In genomic region chr5:73558950-73559349, GRCh38 we compare ENCODE assay signal across 27 cellular contexts. TPM values are rescaled to one million over a fixed set of nuclear protein-coding genes. Genes with fewer than 3 reads are reported as not detected.
DNase-seq lines count a peak whose midpoint lies in the region; ATAC-seq and TF ChIP-seq lines count a peak whose summit lies in the region.
"Had no signal": no experiment of that assay in that cellular context is flagged by ENCODE, and none has a peak within 500 bp of the region (broad histone marks: within the 10 kb centered on the region; RNA-seq: fewer than 3 reads in every experiment).

No MANE protein-coding gene starts in this region.

- H4K20me1 ChIP-seq in PC-3 (ENCODE audit: low read length) = no peaks in the 10 kb centered on the region

- no peak overlapping the region for H3K4me3 ChIP-seq in HEK293 (ENCODE audit: low read depth, low read length)
- no peak overlapping the region for H3K4me3 ChIP-seq in PC-3 (ENCODE audit: low read length)
- H3K4me3 ChIP-seq in endodermal cell (ENCODE audit: low read length) = no peak overlapping the region
- H3K4me3 ChIP-seq: esophagus squamous epithelium, gastroesophageal sphincter, thyroid gland had no signal

- H3K9me3 Mint-ChIP-seq in endodermal cell = no peaks in the 10 kb centered on the region
- no peaks in the 10 kb centered on the region for H3K9me3 Mint-ChIP-seq in activated naive CD8-positive, alpha-beta T cell treated with anti-CD3 and anti-CD28 coated beads, Interleukin-2, amount 50 U/mL, for 24 hours
- H3K9me3 Mint-ChIP-seq: effector memory CD8-positive, alpha-beta T cell; naive thymus-derived CD4-positive, alpha-beta T cell; stimulated activated naive CD8-positive, alpha-beta T cell treated with anti-CD3 and anti-CD28 coated beads, Interleukin-15, amount 100 ng/mL, for 72 hours had no signal

- no peaks in the 10 kb centered on the region for H3K27me3 Mint-ChIP-seq in endodermal cell (ENCODE audit: insufficient read depth)
- H3K27me3 Mint-ChIP-seq in activated naive CD8-positive, alpha-beta T cell treated with anti-CD3 and anti-CD28 coated beads, Interleukin-2, amount 50 U/mL, for 24 hours = no peaks in the 10 kb centered on the region
- H3K27me3 Mint-ChIP-seq: activated CD4-positive, alpha-beta T cell treated with anti-CD3 and anti-CD28 coated beads for 36 hours; effector memory CD8-positive, alpha-beta T cell; naive thymus-derived CD4-positive, alpha-beta T cell; stimulated activated naive CD8-positive, alpha-beta T cell treated with anti-CD3 and anti-CD28 coated beads, Interleukin-15, amount 100 ng/mL, for 72 hours had no signal

- DNase-seq in DMS 273 (lab: John Stamatoyannopoulos, UW; ENCODE audit: unreplicated experiment) = peak; percentile 35
- DNase-seq in DMS 273 treated with DMSO at 0.1 percent for 48 hours (lab: John Stamatoyannopoulos, UW) = no peak
- peak; percentile 36 for DNase-seq in PC-3
- no peak for DNase-seq in endodermal cell
- DNase-seq in activated naive CD8-positive, alpha-beta T cell treated with anti-CD3 and anti-CD28 coated beads, Interleukin-2, amount 50 U/mL, for 24 hours = no peak
- no peak for DNase-seq in NCI-H1436 treated with DMSO at 0.1 percent for 48 hours (lab: John Stamatoyannopoulos, UW)
- no peak for DNase-seq in HUDEP-2 (lab: John Stamatoyannopoulos, UW; ENCODE audit: unreplicated experiment in 76 of 76)
- DNase-seq: activated CD4-positive, alpha-beta T cell treated with anti-CD3 and anti-CD28 coated beads for 36 hours; activated CD8-positive, alpha-beta memory T cell treated with anti-CD3 and anti-CD28 coated beads for 24 hours; activated gamma-delta T cell treated with Interleukin-2 at 50 U/mL for 16 hours; activated T-cell treated with anti-CD3 and anti-CD28 coated beads, Interleukin-2, amount 50 U/mL, for 1 hour; brain microvascular endothelial cell; effector memory CD8-positive, alpha-beta T cell; esophagus squamous epithelium; left ventricle myocardium superior; naive thymus-derived CD4-positive, alpha-beta T cell; NCI-H1105 treated with DMSO at 0.1 percent for 48 hours; NCI-H510A treated with DMSO at 0.1 percent for 48 hours; NK-92 treated with Interleukin-12 subunit alpha and Interleukin-12 subunit beta, amount 100 ng/mL, for 24 hours; occipital lobe; SK-N-SH; stimulated activated naive CD8-positive, alpha-beta T cell treated with anti-CD3 and anti-CD28 coated beads, Interleukin-15, amount 100 ng/mL, for 72 hours; T-helper 2 cell; thyroid gland had no signal

- H2AFZ ChIP-seq in PC-3 (ENCODE audit: low read length) = no peak overlapping the region

- POLR2A ChIA-PET in HEK293 (lab: Yijun Ruan, JAX) (no interaction called here), PC-3 (lab: Charles Lee; ENCODE audit: unreplicated experiment) (no interaction called here)

- no peak overlapping the region for H3K27ac Mint-ChIP-seq in endodermal cell
- H3K27ac Mint-ChIP-seq in activated naive CD8-positive, alpha-beta T cell treated with anti-CD3 and anti-CD28 coated beads, Interleukin-2, amount 50 U/mL, for 24 hours = no peak overlapping the region
- H3K27ac Mint-ChIP-seq: activated CD4-positive, alpha-beta T cell treated with anti-CD3 and anti-CD28 coated beads for 36 hours; effector memory CD8-positive, alpha-beta T cell; naive thymus-derived CD4-positive, alpha-beta T cell; stimulated activated naive CD8-positive, alpha-beta T cell treated with anti-CD3 and anti-CD28 coated beads, Interleukin-15, amount 100 ng/mL, for 72 hours had no signal

- no peak overlapping the region for H3K4me3 Mint-ChIP-seq in endodermal cell
- H3K4me3 Mint-ChIP-seq in activated naive CD8-positive, alpha-beta T cell treated with anti-CD3 and anti-CD28 coated beads, Interleukin-2, amount 50 U/mL, for 24 hours = no peak overlapping the region
- H3K4me3 Mint-ChIP-seq: activated CD4-positive, alpha-beta T cell treated with anti-CD3 and anti-CD28 coated beads for 36 hours; effector memory CD8-positive, alpha-beta T cell; naive thymus-derived CD4-positive, alpha-beta T cell; stimulated activated naive CD8-positive, alpha-beta T cell treated with anti-CD3 and anti-CD28 coated beads, Interleukin-15, amount 100 ng/mL, for 72 hours had no signal

- H3K9me3 ChIP-seq in HEK293 (ENCODE audit: control insufficient read depth, insufficient read depth, low read depth, low read length) (no peaks in the 10 kb centered on the region), PC-3 (ENCODE audit: low read length) (no peaks in the 10 kb centered on the region), endodermal cell (ENCODE audit: control insufficient read depth, low read length) (no peaks in the 10 kb centered on the region)
- H3K9me3 ChIP-seq: esophagus squamous epithelium, gastroesophageal sphincter, SK-N-SH, thyroid gland had no signal

- H3K36me3 Mint-ChIP-seq in endodermal cell (ENCODE audit: low read depth) = peaks cover 19% of the 10 kb centered on the region
- peaks cover 17% of the 10 kb centered on the region for H3K36me3 Mint-ChIP-seq in activated naive CD8-positive, alpha-beta T cell treated with anti-CD3 and anti-CD28 coated beads, Interleukin-2, amount 50 U/mL, for 24 hours (ENCODE audit: low read depth)

- no peak overlapping the region for H3K27ac ChIP-seq in HEK293 (ENCODE audit: extremely low read depth, low read depth, low read length)
- H3K27ac ChIP-seq in PC-3 (ENCODE audit: low read length) = no peak overlapping the region
- H3K27ac ChIP-seq in endodermal cell (ENCODE audit: low read depth, low read length) = no peak overlapping the region
- H3K27ac ChIP-seq: 22Rv1, brain microvascular endothelial cell, esophagus squamous epithelium, gastroesophageal sphincter, thyroid gland had no signal

- no peak overlapping the region for H3K9ac ChIP-seq in PC-3 (ENCODE audit: low read length)
- no peak overlapping the region for H3K9ac ChIP-seq in endodermal cell (ENCODE audit: extremely low read depth, low read length, poor library complexity, severe bottlenecking)
- H3K9ac ChIP-seq: SK-N-SH had no signal

- CTCF ChIA-PET in HEK293 (lab: Yijun Ruan, JAX) (interaction anchor here (0.7 to 1.3 kb wide), 7 partner anchors 21 to 1912 kb away, joined by 3 to 7 read pairs (median 3); no protein-coding TSS in a partner anchor), PC-3 (lab: Charles Lee) (interaction anchor here (0.7 kb wide), 1 partner anchor 782 kb away, joined by 3 read pairs; no protein-coding TSS in a partner anchor)

- peaks cover 2% of the 10 kb centered on the region for H3K4me1 Mint-ChIP-seq in endodermal cell
- peaks cover 11% of the 10 kb centered on the region for H3K4me1 Mint-ChIP-seq in activated naive CD8-positive, alpha-beta T cell treated with anti-CD3 and anti-CD28 coated beads, Interleukin-2, amount 50 U/mL, for 24 hours

- H3K27me3 ChIP-seq in PC-3 (ENCODE audit: low read length) = no peaks in the 10 kb centered on the region
- no peaks in the 10 kb centered on the region for H3K27me3 ChIP-seq in endodermal cell (ENCODE audit: control insufficient read depth, insufficient read depth, low read length, poor library complexity, severe bottlenecking)
- H3K27me3 ChIP-seq: brain microvascular endothelial cell, esophagus squamous epithelium, gastroesophageal sphincter, thyroid gland had no signal

- WGBS in endodermal cell (ENCODE audit: insufficient coverage in 1 of 2, insufficient read length in 1 of 2), 2 experiments = 82% methylated on average over 1 of the region's 1 CpG; no CpG with 5 or more reads in 1 of the 2 experiments

- no peaks in the 10 kb centered on the region for H3K9me2 ChIP-seq in PC-3 (replicated peaks; ENCODE audit: low read length)
- H3K9me2 ChIP-seq: SK-N-SH had no signal

- intact Hi-C loops in PC-3 (cut with micrococcal nuclease) = no loop called here

- no peak for TF ChIP-seq CTCF in HEK293 (tag by site-specific recombination; IDR thresholded peaks at IDR 0.05)
- peak; percentile 44; the same call in 1 of the 2 replicates for TF ChIP-seq CTCF in PC-3 (conservative IDR thresholded peaks at IDR 0.05; ENCODE audit: low read depth, low read length)
- TF ChIP-seq CTCF in endodermal cell (conservative IDR thresholded peaks at IDR 0.05) = peak; percentile 51

- H3K36me3 ChIP-seq in HEK293 (ENCODE audit: control insufficient read depth in 2 of 2, insufficient read depth in 1 of 2, low read length in 2 of 2) = peaks cover 74 to 76% of the 10 kb centered on the region in 2 experiments
- H3K36me3 ChIP-seq in PC-3 (ENCODE audit: low read depth, low read length) = no peaks in the 10 kb centered on the region
- peaks cover 26% of the 10 kb centered on the region for H3K36me3 ChIP-seq in endodermal cell (ENCODE audit: control insufficient read depth, insufficient read depth, low read length)

- peaks cover 5% of the 10 kb centered on the region; the same call in 1 of the 2 replicates for H3K79me2 ChIP-seq in PC-3 (ENCODE audit: low read length)

- H3K4me1 ChIP-seq in HEK293 (ENCODE audit: control insufficient read depth, insufficient read depth, low read length) (no peaks in the 10 kb centered on the region), PC-3 (ENCODE audit: insufficient read depth, low read length) (0 out of 2 replicates have a peak, but pooled peaks cover 2% of the 10 kb centered on the region), endodermal cell (ENCODE audit: control insufficient read depth, insufficient read depth, low read length) (no peaks in the 10 kb centered on the region)

- no peaks in the 10 kb centered on the region for H3F3A ChIP-seq in PC-3 (ENCODE audit: low read length, unreplicated experiment)

- ATAC-seq in PC-3 = peak; percentile 70
- no peak for ATAC-seq in activated naive CD8-positive, alpha-beta T cell treated with anti-CD3 and anti-CD28 coated beads, Interleukin-2, amount 50 U/mL, for 24 hours
- ATAC-seq: activated CD4-positive, alpha-beta T cell treated with anti-CD3 and anti-CD28 coated beads for 36 hours; effector memory CD8-positive, alpha-beta T cell; gastroesophageal sphincter; left ventricle myocardium superior; naive thymus-derived CD4-positive, alpha-beta T cell; stimulated activated naive CD8-positive, alpha-beta T cell treated with anti-CD3 and anti-CD28 coated beads, Interleukin-15, amount 100 ng/mL, for 72 hours had no signal

- H3K4me2 ChIP-seq in PC-3 (ENCODE audit: low read length) = no peak overlapping the region
- H3K4me2 ChIP-seq: SK-N-SH had no signal

- BruUV-seq in PC-3 (replicated peaks; lab: Mats Ljungman, UMichigan) = no TSS peak

TF ChIP-seq in HEK293, 187 proteins besides CTCF, POLR2A, EP300 and RAD21 (continues in another document):
- no peak for TF ChIP-seq ZNF211 (tag by site-specific recombination; IDR thresholded peaks at IDR 0.05; ENCODE audit: low read depth)

RNA-seq across cellular contexts. Expression of gene ANKRA2, which starts 6.5 kb away (rescaled TPM):
- total RNA-seq in PC-3 (2014; rRNA removed) (3.2 and 4.4 TPM in 2 replicates), endodermal cell (10 to 100 TPM; 14.2 to 20.5 TPM)
- 33.2 TPM for polyA plus RNA-seq in endodermal cell (2013, experiment 1 of 2)
- 32.3 TPM for polyA plus RNA-seq in endodermal cell (2013, experiment 2 of 2)

RNA-seq across cellular contexts. Expression of gene UTP15, which starts 6.6 kb away (rescaled TPM):
- 20.9 and 27.6 TPM in 2 replicates for total RNA-seq in PC-3 (2014; rRNA removed)
- 10 to 100 TPM; 24.7 to 28.3 TPM for total RNA-seq in endodermal cell
- polyA plus RNA-seq in endodermal cell (2013, experiment 1 of 2) = 15.4 TPM
- 12.7 TPM for polyA plus RNA-seq in endodermal cell (2013, experiment 2 of 2)

Comparison
In these comparisons a context has a peak if more than half of its experiments do, and no peak if none do; other contexts are left out.
1. DNase-seq: peak in DMS 273 (single experiment) and PC-3 (single experiment); none in DMS 273 treated with DMSO at 0.1 percent for 48 hours (single experiment), endodermal cell (single experiment), activated naive CD8-positive, alpha-beta T cell treated with anti-CD3 and anti-CD28 coated beads, Interleukin-2, amount 50 U/mL, for 24 hours (single experiment), NCI-H1436 treated with DMSO at 0.1 percent for 48 hours (single experiment) and HUDEP-2 (0 of 76).